ENCODE assay signal across 24 cellular contexts in genomic region chr7:156123362-156123761, GRCh38.
"Had no signal": no experiment of that assay in that cellular context is flagged by ENCODE, and none has a peak within 500 bp of the region (broad histone marks: within the 10 kb centered on the region; RNA-seq: fewer than 3 reads in every experiment).

No MANE protein-coding gene starts in this region.

- H3K27ac ChIP-seq: ovary, parathyroid adenoma, prostate gland, right lobe of liver, sigmoid colon, stomach, tibial artery, transverse colon, upper lobe of right lung, uterus had no signal

- DNase-seq: naive B cell; naive thymus-derived CD8-positive, alpha-beta T cell; nephron progenitor cell; occipital lobe; ovary; right cardiac atrium; right lobe of liver; sigmoid colon; small intestine; stimulated activated CD4-positive, alpha-beta T cell treated with anti-CD3 and anti-CD28 coated beads, Interleukin-15, amount 100 ng/mL, for 24 hours; stimulated activated CD4-positive, alpha-beta T cell treated with anti-CD3 and anti-CD28 coated beads, Interleukin-2, amount 100 ng/mL, for 24 hours; stimulated activated CD4-positive, alpha-beta T cell treated with anti-CD3 and anti-CD28 coated beads, Interleukin-2, amount 100 ng/mL, for 48 hours; stimulated activated CD4-positive, alpha-beta T cell treated with anti-CD3 and anti-CD28 coated beads, Interleukin-4, amount 100 ng/mL, for 24 hours; stimulated activated naive B cell treated with anti-CD40 and anti-IgM and Interleukin-4, amounts not matched to agents 10 μg/mL and 1 μg/mL and 100 μg/mL, for 72 hours; stimulated activated naive CD4-positive, alpha-beta T cell treated with Interleukin-2 at 50 U/mL for 16 hours; stomach; tibial artery; transverse colon; upper lobe of right lung; uterus had no signal

- H3K4me3 ChIP-seq: ovary, prostate gland, right lobe of liver, sigmoid colon, stomach, tibial artery, transverse colon, upper lobe of right lung, uterus had no signal

- H2AFZ ChIP-seq: parathyroid adenoma had no signal

- ATAC-seq: naive thymus-derived CD8-positive, alpha-beta T cell; natural killer cell treated with Interleukin-12 subunit alpha and Interleukin-12 subunit beta and Interleukin-15 and Interleukin-18, amount 100 ng/mL, for 72 hours; right cardiac atrium; right lobe of liver; stimulated activated effector memory CD8-positive, alpha-beta T cell treated with anti-CD3 and anti-CD28 coated beads, Interleukin-12 subunit alpha, Interleukin-12 subunit beta, amount 100 ng/mL, for 72 hours; stimulated activated naive B cell treated with anti-CD40 and anti-IgM and Interleukin-4, amounts not matched to agents 10 μg/mL and 1 μg/mL and 100 μg/mL, for 72 hours; upper lobe of right lung had no signal

- H3K27me3 ChIP-seq: ovary, right lobe of liver, sigmoid colon, stomach, tibial artery, transverse colon, upper lobe of right lung, uterus had no signal

- H3K36me3 ChIP-seq: ovary, prostate gland, right lobe of liver, sigmoid colon, stomach, tibial artery, transverse colon, upper lobe of right lung, uterus had no signal

- H3K9ac ChIP-seq: parathyroid adenoma had no signal

- H3K9me3 ChIP-seq: ovary, prostate gland, right lobe of liver, sigmoid colon, stomach, tibial artery, transverse colon, upper lobe of right lung, uterus had no signal

- H3K4me1 ChIP-seq: parathyroid adenoma, prostate gland, right lobe of liver, sigmoid colon, stomach, tibial artery, transverse colon, upper lobe of right lung, uterus had no signal
